9 cellular contexts compared by ENCODE assay signal in genomic region chr6:128112494-128112893, GRCh38.
DNase-seq lines count a peak whose midpoint lies in the region; ATAC-seq and TF ChIP-seq lines count a peak whose summit lies in the region.
"Had no signal": no experiment of that assay in that cellular context is flagged by ENCODE, and none has a peak within 500 bp of the region (broad histone marks: within the 10 kb centered on the region; RNA-seq: fewer than 3 reads in every experiment).

No MANE protein-coding gene starts in this region.

- DNase-seq in GM12865 (ENCODE audit: low read depth) = no peak
- DNase-seq in adipocyte (ENCODE audit: low read depth) = no peak
- peak in 5 of 9 donors; percentile 2 to 30 (median 9) for DNase-seq in naive thymus-derived CD4-positive, alpha-beta T cell
- DNase-seq in GM13976 (ENCODE audit: low spot score) = no peak
- DNase-seq in SK-N-DZ (ENCODE audit: low spot score) = no peak
- no peak for DNase-seq in SW480 (ENCODE audit: low spot score)

- TF ChIP-seq CTCF in GM12865 (IDR thresholded peaks at IDR 0.05; ENCODE audit: insufficient read depth, low read depth, low read length, missing control alignments) (no peak), GM13976 (IDR thresholded peaks at IDR 0.05; ENCODE audit: borderline replicate concordance, control extremely low read depth, extremely low read depth, insufficient read depth, missing control alignments) (no peak)

- peak overlapping the region; percentile 64 to 84 (median 76) for H3K4me3 Mint-ChIP-seq in naive thymus-derived CD4-positive, alpha-beta T cell

- CTCF ChIA-PET in naive thymus-derived CD4-positive, alpha-beta T cell (lab: Charles Lee) = interaction anchor here (0.7 kb wide), 1 partner anchor 308 kb away, joined by 3 read pairs; no protein-coding TSS in a partner anchor

- no peaks in the 10 kb centered on the region for H3K27me3 Mint-ChIP-seq in naive thymus-derived CD4-positive, alpha-beta T cell

- peak overlapping the region; percentile 10 for H3K9ac ChIP-seq in adipocyte (ENCODE audit: low read length)

- in situ Hi-C loops in GM13976 (cut with MboI; ENCODE audit: low sequenced_read_pairs, unreplicated experiment) = no loop called here

- peak overlapping the region; percentile 13; the same call in 1 of the 2 replicates for H3K4me3 ChIP-seq in GM12865 (ENCODE audit: low read depth, low read length)
- peak overlapping the region; percentile 74 for H3K4me3 ChIP-seq in adipocyte (ENCODE audit: low read length)
- peak overlapping the region; percentile 32 for H3K4me3 ChIP-seq in naive thymus-derived CD4-positive, alpha-beta T cell (ENCODE audit: low read length)

- peaks cover 25% of the 10 kb centered on the region for H3K4me1 ChIP-seq in adipocyte (ENCODE audit: control insufficient read depth, insufficient read depth, low read length)
- peaks cover 0 to 3% of the 10 kb centered on the region in 2 donors for H3K4me1 ChIP-seq in naive thymus-derived CD4-positive, alpha-beta T cell (ENCODE audit: control insufficient read depth in 2 of 2, insufficient read depth in 2 of 2, low read length in 2 of 2)

- H3K27ac ChIP-seq in naive thymus-derived CD4-positive, alpha-beta T cell (ENCODE audit: low read depth, low read length) = peak overlapping the region; percentile 9

- H3K36me3 Mint-ChIP-seq in naive thymus-derived CD4-positive, alpha-beta T cell = peaks cover 0 to 5% (median 4%) of the 10 kb centered on the region in 5 donors

- no peaks in the 10 kb centered on the region for H3K36me3 ChIP-seq in adipocyte (ENCODE audit: control insufficient read depth, insufficient read depth, low read length, severe bottlenecking)
- no peaks in the 10 kb centered on the region for H3K36me3 ChIP-seq in naive thymus-derived CD4-positive, alpha-beta T cell (ENCODE audit: control insufficient read depth in 2 of 3, insufficient read depth in 3 of 3, low read length in 3 of 3)

- peaks cover 0 to 7% (median 3%) of the 10 kb centered on the region in 11 donors for H3K9me3 Mint-ChIP-seq in naive thymus-derived CD4-positive, alpha-beta T cell

- no peaks in the 10 kb centered on the region for H3K27me3 ChIP-seq in adipocyte (replicated peaks; ENCODE audit: control insufficient read depth, insufficient read depth, low read length)
- H3K27me3 ChIP-seq in naive thymus-derived CD4-positive, alpha-beta T cell (ENCODE audit: control insufficient read depth in 2 of 2, insufficient read depth in 2 of 2, low read length in 2 of 2) = no peaks in the 10 kb centered on the region

- POLR2A ChIA-PET in naive thymus-derived CD4-positive, alpha-beta T cell (lab: Charles Lee) = no interaction called here

- intact Hi-C loops in naive thymus-derived CD4-positive, alpha-beta T cell (cut with micrococcal nuclease) = loop anchor here in 1 of 2 donors (5.0 kb wide), 1 partner anchor 255 kb away; no protein-coding TSS in a partner anchor

- H3K27ac Mint-ChIP-seq in naive thymus-derived CD4-positive, alpha-beta T cell = peak overlapping the region; percentile 20 to 90 (median 74)

- ATAC-seq in HG02938 (IDR thresholded peaks at IDR 0.05; ENCODE audit: unreplicated experiment) = peak; percentile 85
- no peak for ATAC-seq in naive thymus-derived CD4-positive, alpha-beta T cell
- no peak for ATAC-seq in GM18520 (IDR thresholded peaks at IDR 0.05; ENCODE audit: unreplicated experiment)
- ATAC-seq: HCT116 had no signal

- H3K4me1 Mint-ChIP-seq in naive thymus-derived CD4-positive, alpha-beta T cell = peaks cover 11 to 22% (median 20%) of the 10 kb centered on the region in 7 donors

- no peaks in the 10 kb centered on the region for H3K9me3 ChIP-seq in adipocyte (ENCODE audit: control insufficient read depth, low read length)
- no peaks in the 10 kb centered on the region for H3K9me3 ChIP-seq in naive thymus-derived CD4-positive, alpha-beta T cell (ENCODE audit: control insufficient read depth in 2 of 3, low read length in 3 of 3)

Comparison
In these comparisons a context has a peak if more than half of its experiments do, and no peak if none do; other contexts are left out.
1. DNase-seq: peak in naive thymus-derived CD4-positive, alpha-beta T cell (5 of 9); none in GM12865 (single experiment), adipocyte (single experiment), GM13976 (single experiment), SK-N-DZ (single experiment) and SW480 (single experiment).
2. H3K4me3 ChIP-seq: peak in every context shown above with its lines; median percentile 74 in adipocyte; 32 in naive thymus-derived CD4-positive, alpha-beta T cell; 13 in GM12865.